In genomic region chr20:9600562-9600961, GRCh38 we compare ENCODE assay signal across 17 cellular contexts.
"Had no signal": no experiment of that assay in that cellular context is flagged by ENCODE, and none has a peak within 500 bp of the region (broad histone marks: within the 10 kb centered on the region; RNA-seq: fewer than 3 reads in every experiment).

No MANE protein-coding gene starts in this region.

- H3K36me3 ChIP-seq: heart left ventricle, spleen, thoracic aorta, transverse colon had no signal

- H3K4me3 Mint-ChIP-seq: naive thymus-derived CD8-positive, alpha-beta T cell; neural crest cell; stimulated activated memory B cell treated with anti-CD40 and anti-IgM and Interleukin-4, amounts not matched to agents 10 μg/mL and 1 μg/mL and 100 μg/mL, for 72 hours; stimulated activated naive CD8-positive, alpha-beta T cell treated with anti-CD3 and anti-CD28 coated beads, Interleukin-15, amount 100 ng/mL, for 72 hours had no signal

- H3K9me3 Mint-ChIP-seq: stimulated activated naive CD8-positive, alpha-beta T cell treated with anti-CD3 and anti-CD28 coated beads, Interleukin-15, amount 100 ng/mL, for 72 hours had no signal

- DNase-seq: cortex of kidney; dorsolateral prefrontal cortex; effector CD8-positive, alpha-beta T cell; heart left ventricle; hippocampal formation; naive thymus-derived CD8-positive, alpha-beta T cell; spleen; stimulated activated CD4-positive, alpha-beta T cell treated with anti-CD3 and anti-CD28 coated beads, Interleukin-15, amount 100 ng/mL, for 24 hours; stimulated activated CD4-positive, alpha-beta T cell treated with anti-CD3 and anti-CD28 coated beads, Interleukin-1b, Interleukin-23, amount 100 ng/mL, for 48 hours; stimulated activated CD4-positive, alpha-beta T cell treated with anti-CD3 and anti-CD28 coated beads, Interleukin-4, amount 100 ng/mL, for 24 hours; stimulated activated naive CD8-positive, alpha-beta T cell treated with anti-CD3 and anti-CD28 coated beads, Interleukin-15, amount 100 ng/mL, for 72 hours; transverse colon had no signal

- H3K36me3 Mint-ChIP-seq: naive thymus-derived CD8-positive, alpha-beta T cell; stimulated activated memory B cell treated with anti-CD40 and anti-IgM and Interleukin-4, amounts not matched to agents 10 μg/mL and 1 μg/mL and 100 μg/mL, for 72 hours had no signal

- H3K4me3 ChIP-seq: dorsolateral prefrontal cortex, heart left ventricle, spleen, thoracic aorta, transverse colon had no signal

- H3K27ac Mint-ChIP-seq: naive thymus-derived CD8-positive, alpha-beta T cell; stimulated activated memory B cell treated with anti-CD40 and anti-IgM and Interleukin-4, amounts not matched to agents 10 μg/mL and 1 μg/mL and 100 μg/mL, for 72 hours; stimulated activated naive CD8-positive, alpha-beta T cell treated with anti-CD3 and anti-CD28 coated beads, Interleukin-15, amount 100 ng/mL, for 72 hours had no signal

- ATAC-seq: esophagus mucosa; heart left ventricle; naive thymus-derived CD8-positive, alpha-beta T cell; sciatic nerve; stimulated activated memory B cell treated with anti-CD40 and anti-IgM and Interleukin-4, amounts not matched to agents 10 μg/mL and 1 μg/mL and 100 μg/mL, for 72 hours; stimulated activated naive CD8-positive, alpha-beta T cell treated with anti-CD3 and anti-CD28 coated beads, Interleukin-15, amount 100 ng/mL, for 72 hours had no signal

- H3K27me3 Mint-ChIP-seq: stimulated activated memory B cell treated with anti-CD40 and anti-IgM and Interleukin-4, amounts not matched to agents 10 μg/mL and 1 μg/mL and 100 μg/mL, for 72 hours; stimulated activated naive CD8-positive, alpha-beta T cell treated with anti-CD3 and anti-CD28 coated beads, Interleukin-15, amount 100 ng/mL, for 72 hours had no signal

- H3K27me3 ChIP-seq: dorsolateral prefrontal cortex, transverse colon had no signal

- H3K9me3 ChIP-seq: spleen, thoracic aorta, transverse colon had no signal

- H3K4me1 ChIP-seq: heart left ventricle, spleen, transverse colon had no signal

- H3K4me1 Mint-ChIP-seq: naive thymus-derived CD8-positive, alpha-beta T cell; neural crest cell; stimulated activated memory B cell treated with anti-CD40 and anti-IgM and Interleukin-4, amounts not matched to agents 10 μg/mL and 1 μg/mL and 100 μg/mL, for 72 hours; stimulated activated naive CD8-positive, alpha-beta T cell treated with anti-CD3 and anti-CD28 coated beads, Interleukin-15, amount 100 ng/mL, for 72 hours had no signal
